1 cellular context compared by ENCODE assay signal in genomic region chr17:82020874-82021727, GRCh38.
TF ChIP-seq lines count a peak whose summit lies in the region.

No MANE protein-coding gene starts in this region.

TF ChIP-seq in HepG2, 621 proteins besides CTCF, POLR2A, EP300 and RAD21 (continued from another document):
- peak; percentile 71; the same call in 1 of the 2 replicates for TF ChIP-seq CSRNP1 (CRISPR knock-in tag; IDR thresholded peaks at IDR 0.05)
- peak; percentile 73; the same call in 1 of the 2 replicates for TF ChIP-seq TP53 (CRISPR knock-in tag; conservative IDR thresholded peaks at IDR 0.05)
